ENCODE assay signal across 8 cellular contexts in the genomic region with DNA sequence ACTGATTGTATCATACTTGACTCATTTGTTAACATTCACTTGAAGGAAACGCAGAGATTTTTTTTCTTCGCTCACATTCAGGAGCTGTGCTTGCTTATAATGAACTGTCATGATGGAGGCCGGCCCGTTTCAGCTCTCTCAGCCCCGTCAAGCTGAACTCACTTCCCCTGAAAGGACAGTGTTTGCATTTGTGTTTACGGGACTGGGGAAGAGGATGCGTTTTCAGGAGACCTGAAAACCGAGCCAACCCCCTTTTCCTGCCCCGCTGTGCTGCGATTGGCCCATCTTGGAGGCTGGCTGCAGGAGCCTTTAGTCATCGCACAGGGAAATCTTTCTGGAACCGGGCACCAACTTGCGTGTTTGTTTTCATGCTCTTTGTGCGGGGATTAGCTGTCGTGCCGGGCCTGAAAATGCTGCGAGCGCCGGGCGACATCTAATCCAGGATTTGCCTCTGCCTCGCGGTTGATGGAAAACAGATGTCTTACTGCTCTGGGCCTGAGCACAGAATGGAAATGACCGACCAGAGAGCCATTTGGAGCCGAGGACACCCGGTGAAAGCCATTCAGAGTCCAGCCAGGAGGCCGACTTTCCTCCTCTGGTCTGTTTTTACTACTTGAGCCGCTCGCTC. TPM values are rescaled to one million over a fixed set of nuclear protein-coding genes. Genes with fewer than 3 reads are reported as not detected.
DNase-seq lines count a peak whose midpoint lies in the region; ATAC-seq, FAIRE-seq and TF ChIP-seq lines count a peak whose summit lies in the region.

No MANE protein-coding gene starts in this region.

- peak; percentile 39 for DNase-seq in DMS153 treated with DMSO at 0.1 percent for 48 hours (lab: John Stamatoyannopoulos, UW; ENCODE audit: unreplicated experiment)
- peak; percentile 51 for DNase-seq in Karpas-422
- DNase-seq in activated CD4-positive, alpha-beta T cell treated with anti-CD3 and anti-CD28 coated beads, Interleukin-2, amount 50 U/mL, for 4 hours, result peak; percentile 11 to 16
- DNase-seq in endothelial cell of umbilical vein (ENCODE audit: low read depth, low spot score), result peak; percentile 82
- DNase-seq in medulla oblongata (ENCODE audit: extremely low spot score), result peak; percentile 62
- no peak for DNase-seq in NCI-H1930 (lab: John Stamatoyannopoulos, UW)

- intact Hi-C loops in endothelial cell of umbilical vein (cut with micrococcal nuclease), result loop anchor here (1.0 to 5.0 kb wide), 5 partner anchors 27 to 123 kb away; partner anchors contain the start of gene MND1

- H3K4me1 ChIP-seq in Karpas-422 (ENCODE audit: low read length) (peaks cover 19% of the 10 kb centered on the region), endothelial cell of umbilical vein (ENCODE audit: control insufficient read depth, extremely low read depth, insufficient read depth, low read length) (peaks cover 14% of the 10 kb centered on the region), stomach smooth muscle (ENCODE audit: control insufficient read depth, insufficient read depth, low read length) (peaks cover 6% of the 10 kb centered on the region)

- TSS peak; percentile 20 for BruUV-seq in endothelial cell of umbilical vein (replicated peaks; lab: Mats Ljungman, UMichigan)

- TF ChIP-seq CTCF in endothelial cell of umbilical vein (IDR thresholded peaks at IDR 0.05; ENCODE audit: extremely low read depth in 1 of 2, insufficient read depth in 1 of 2, low read depth in 1 of 2, low read length in 2 of 2), result no peak

- TF ChIP-seq POLR2A in endothelial cell of umbilical vein (IDR thresholded peaks at IDR 0.05; ENCODE audit: low read depth, low read length), result no peak

- H3K9me3 ChIP-seq in Karpas-422 (ENCODE audit: low read length) (peaks cover 6% of the 10 kb centered on the region; the same call in 1 of the 2 replicates), endothelial cell of umbilical vein (replicated peaks; ENCODE audit: control insufficient read depth, insufficient read depth, low read length) (no peaks in the 10 kb centered on the region), stomach smooth muscle (ENCODE audit: control insufficient read depth in 2 of 2, low read length in 2 of 2) (no peaks in the 10 kb centered on the region)

- H3K27me3 ChIP-seq in Karpas-422 (ENCODE audit: low read length), result no peaks in the 10 kb centered on the region
- H3K27me3 ChIP-seq in endothelial cell of umbilical vein (ENCODE audit: control insufficient read depth in 2 of 2, insufficient read depth in 2 of 2, low read length in 2 of 2), result peaks cover 2% of the 10 kb centered on the region in 2 experiments
- no peaks in the 10 kb centered on the region for H3K27me3 ChIP-seq in stomach smooth muscle (ENCODE audit: control insufficient read depth in 1 of 2, insufficient read depth in 2 of 2, low read length in 2 of 2)

- H3K79me2 ChIP-seq in Karpas-422 (ENCODE audit: low read length), result no peaks in the 10 kb centered on the region
- no peaks in the 10 kb centered on the region for H3K79me2 ChIP-seq in endothelial cell of umbilical vein (ENCODE audit: control insufficient read depth, insufficient read depth, low read length)

- dilution Hi-C loops in endothelial cell of umbilical vein (cut with MboI; ENCODE audit: extremely low pct_ligation_motif_present, low sequenced_read_pairs), result no loop called here

- no peak overlapping the region for H3K27ac ChIP-seq in Karpas-422 (ENCODE audit: low read length)
- peak overlapping the region; percentile 57 for H3K27ac ChIP-seq in endothelial cell of umbilical vein (ENCODE audit: insufficient read depth, low read depth, low read length)
- peak overlapping the region; percentile 87 for H3K27ac ChIP-seq in stomach smooth muscle (ENCODE audit: low read length)

- CTCF ChIA-PET in endothelial cell of umbilical vein (lab: Charles Lee), result interaction anchor here (1.1 to 2.5 kb wide), 6 partner anchors 10 to 124 kb away, joined by 3 to 13 read pairs (median 4); partner anchors contain the start of gene TRIM2

- no peak overlapping the region; the same call in 1 of the 2 replicates for H2AFZ ChIP-seq in Karpas-422 (ENCODE audit: low read length)
- H2AFZ ChIP-seq in endothelial cell of umbilical vein (ENCODE audit: low read depth, low read length), result peak overlapping the region; percentile 87

- H3K9ac ChIP-seq in Karpas-422 (ENCODE audit: low read length), result no peak overlapping the region
- peak overlapping the region; percentile 73 for H3K9ac ChIP-seq in endothelial cell of umbilical vein (replicated peaks; ENCODE audit: extremely low read depth, insufficient read depth, low read length)
- H3K9ac ChIP-seq in stomach smooth muscle (ENCODE audit: low read length in 2 of 2), result peak overlapping the region; percentile 81 to 86

- POLR2A ChIA-PET in endothelial cell of umbilical vein (lab: Charles Lee), result interaction anchor here (0.7 kb wide), 1 partner anchor 31 kb away, joined by 3 read pairs; no protein-coding TSS in a partner anchor

- H3K9me2 ChIP-seq in Karpas-422 (replicated peaks; ENCODE audit: insufficient read depth, low read length), result no peaks in the 10 kb centered on the region

- H3K36me3 ChIP-seq in Karpas-422 (ENCODE audit: insufficient read depth, low read length) (no peaks in the 10 kb centered on the region), endothelial cell of umbilical vein (ENCODE audit: control insufficient read depth in 2 of 2, extremely low read depth in 1 of 2, insufficient read depth in 2 of 2, low read length in 2 of 2) (no peaks in the 10 kb centered on the region), stomach smooth muscle (ENCODE audit: control insufficient read depth in 2 of 2, insufficient read depth in 2 of 2, low read length in 2 of 2) (no peaks in the 10 kb centered on the region)

- peak; percentile 35 for ATAC-seq in GM21529 (IDR thresholded peaks at IDR 0.05; ENCODE audit: unreplicated experiment)

- H3K4me2 ChIP-seq in Karpas-422 (ENCODE audit: low read depth, low read length, poor library complexity, severe bottlenecking) (peak overlapping the region; percentile 1), endothelial cell of umbilical vein (ENCODE audit: insufficient read depth, low read length) (peak overlapping the region; percentile 94)

- no peaks in the 10 kb centered on the region for H4K20me1 ChIP-seq in Karpas-422 (ENCODE audit: insufficient read depth, low read depth, low read length)
- no peaks in the 10 kb centered on the region for H4K20me1 ChIP-seq in endothelial cell of umbilical vein (replicated peaks; ENCODE audit: control insufficient read depth, extremely low read depth, insufficient read depth, low read length)

- H3K9me1 ChIP-seq in endothelial cell of umbilical vein (replicated peaks; ENCODE audit: control insufficient read depth, extremely low read depth, insufficient read depth, low read length), result no peaks in the 10 kb centered on the region

- H3K4me3 ChIP-seq in Karpas-422 (ENCODE audit: low read length) (no peak overlapping the region), endothelial cell of umbilical vein (replicated peaks in 1 of 3; ENCODE audit: insufficient read depth in 1 of 3, low read depth in 1 of 3, low read length in 3 of 3) (peak overlapping the region; percentile 39 to 73 (median 56)), stomach smooth muscle (ENCODE audit: low read length in 2 of 2) (peak overlapping the region; percentile 80 to 84)

- peak; percentile 85 for FAIRE-seq in endothelial cell of umbilical vein (lab: Jason Lieb, UNC)

TF ChIP-seq in endothelial cell of umbilical vein, 7 proteins besides CTCF, POLR2A, EP300 and RAD21:
- TF ChIP-seq GATA2 (IDR thresholded peaks at IDR 0.05; ENCODE audit: insufficient read depth, insufficient read length, low read depth, low read length), result peak; percentile 54
- TF ChIP-seq JUN (IDR thresholded peaks at IDR 0.05; ENCODE audit: borderline replicate concordance, insufficient read depth, insufficient read length, low read depth), result no peak
- TF ChIP-seq FOS (IDR thresholded peaks at IDR 0.05; ENCODE audit: borderline replicate concordance, insufficient read depth, low read length), result peak; percentile 26

RNA-seq across cellular contexts. Expression of gene TRIM2, which starts 18.0 kb away (rescaled TPM):
- total RNA-seq in Karpas-422 (2014; rRNA removed; shearing (Covaris generic); ENCODE audit: low replicate concordance), result 0.76 and 0.97 TPM in 2 replicates
- total RNA-seq in endothelial cell of umbilical vein, result 16.4 and 19.7 TPM in 2 replicates
- polyA plus RNA-seq in endothelial cell of umbilical vein, result 6.8 TPM in 2 replicates
- polyA plus RNA-seq in endothelial cell of umbilical vein (2011; cell fraction: cytosol; rRNA removed), result 3.7 and 4.9 TPM in 2 replicates
- polyA plus RNA-seq in endothelial cell of umbilical vein (2011; cell fraction: nucleus; rRNA removed), result 9.4 and 12.4 TPM in 2 replicates
- polyA plus RNA-seq in endothelial cell of umbilical vein (2012), result 1.9 and 4.7 TPM in 2 replicates
- 35.6 and 40.0 TPM in 2 replicates for polyA minus RNA-seq in endothelial cell of umbilical vein
- 7.2 TPM for polyA minus RNA-seq in endothelial cell of umbilical vein (2011; cell fraction: cytosol; rRNA and poly(A)+ RNA removed)
- 18.8 and 19.6 TPM in 2 replicates for polyA minus RNA-seq in endothelial cell of umbilical vein (2011; cell fraction: nucleus; rRNA and poly(A)+ RNA removed)

Comparison
In these comparisons a context has a peak if more than half of its experiments do, and no peak if none do; other contexts are left out.
1. DNase-seq: peak in DMS153 treated with DMSO at 0.1 percent for 48 hours (single experiment), Karpas-422 (single experiment), activated CD4-positive, alpha-beta T cell treated with anti-CD3 and anti-CD28 coated beads, Interleukin-2, amount 50 U/mL, for 4 hours (2 of 2), endothelial cell of umbilical vein (single experiment) and medulla oblongata (single experiment); none in NCI-H1930 (0 of 2).